ENCODE assay signal across 9 cellular contexts in genomic region chr1:22500476-22500875, GRCh38. TPM values are rescaled to one million over a fixed set of nuclear protein-coding genes. Genes with fewer than 3 reads are reported as not detected.
DNase-seq lines count a peak whose midpoint lies in the region; ATAC-seq, FAIRE-seq and TF ChIP-seq lines count a peak whose summit lies in the region.
"Had no signal": no experiment of that assay in that cellular context is flagged by ENCODE, and none has a peak within 500 bp of the region (broad histone marks: within the 10 kb centered on the region; RNA-seq: fewer than 3 reads in every experiment).

No MANE protein-coding gene starts in this region.

- H3K27me3 Mint-ChIP-seq in activated T-helper 1 cell treated with anti-CD3 and anti-CD28 coated beads, Interleukin-12 subunit alpha, Interleukin-12 subunit beta, Interleukin-2, Interleukin-4 antibody, amounts not matched to agents 30 ng/mL and 10 ng/mL and 1 ng/mL, durations not matched to agents 14 hours and 24 hours and 36 hours (ENCODE audit: insufficient read depth) = no peaks in the 10 kb centered on the region

- H3K4me3 Mint-ChIP-seq in activated T-helper 1 cell treated with anti-CD3 and anti-CD28 coated beads, Interleukin-12 subunit alpha, Interleukin-12 subunit beta, Interleukin-2, Interleukin-4 antibody, amounts not matched to agents 30 ng/mL and 10 ng/mL and 1 ng/mL, durations not matched to agents 14 hours and 24 hours and 36 hours = no peak overlapping the region

- DNase-seq in HCEC 1CT (peak; percentile 43), NCI-H2227 treated with DMSO at 0.1 percent for 48 hours (lab: John Stamatoyannopoulos, UW) (peak; percentile 66), epithelial cell of proximal tubule (ENCODE audit: low read depth) (peak; percentile 41), psoas muscle (peak; percentile 28 to 55), GM12891 (ENCODE audit: insufficient read length, low spot score) (no peak)
- DNase-seq in activated T-helper 1 cell treated with anti-CD3 and anti-CD28 coated beads, Interleukin-12 subunit alpha, Interleukin-12 subunit beta, Interleukin-2, Interleukin-4 antibody, amounts not matched to agents 30 ng/mL and 10 ng/mL and 1 ng/mL, durations not matched to agents 14 hours and 24 hours and 36 hours (ENCODE audit: low spot score) = no peak
- DNase-seq: Karpas-422 had no signal

- H3K4me1 ChIP-seq in psoas muscle = peaks cover 26% of the 10 kb centered on the region

- ATAC-seq in psoas muscle (peak in 2 of 4 donors; percentile 53 to 73), HG02870 (IDR thresholded peaks at IDR 0.05; ENCODE audit: unreplicated experiment) (no peak), HG03521 (IDR thresholded peaks at IDR 0.05; ENCODE audit: unreplicated experiment) (no peak)

- no peak for FAIRE-seq in GM12891 (lab: Jason Lieb, UNC)

- intact Hi-C loops in psoas muscle (cut with DNase I) = loop anchor here in 1 of 2 donors (2.0 kb wide), 1 partner anchor 48 kb away; no protein-coding TSS in a partner anchor
- intact Hi-C loops in activated T-helper 1 cell treated with anti-CD3 and anti-CD28 coated beads, Interleukin-12 subunit alpha, Interleukin-12 subunit beta, Interleukin-2, Interleukin-4 antibody, amounts not matched to agents 30 ng/mL and 10 ng/mL and 1 ng/mL, durations not matched to agents 14 hours and 24 hours and 36 hours (cut with micrococcal nuclease) = no loop called here

- WGBS in psoas muscle, 3 donors = 14 to 30% (median 16%) methylated on average over 6 of the region's 6 CpGs

- no peak overlapping the region for H3K4me3 ChIP-seq in epithelial cell of proximal tubule (ENCODE audit: low read depth, low read length)
- H3K4me3 ChIP-seq in psoas muscle = no peak overlapping the region

- TF ChIP-seq POLR2A in GM12891 (IDR thresholded peaks at IDR 0.05; ENCODE audit: low read depth, low read length) = no peak

- H3K27me3 ChIP-seq in psoas muscle (ENCODE audit: insufficient read depth in 3 of 3, low read length in 2 of 3) = no peaks in the 10 kb centered on the region

- peaks cover 5% of the 10 kb centered on the region for H3K36me3 Mint-ChIP-seq in activated T-helper 1 cell treated with anti-CD3 and anti-CD28 coated beads, Interleukin-12 subunit alpha, Interleukin-12 subunit beta, Interleukin-2, Interleukin-4 antibody, amounts not matched to agents 30 ng/mL and 10 ng/mL and 1 ng/mL, durations not matched to agents 14 hours and 24 hours and 36 hours (ENCODE audit: low read depth)

- H3K9me3 ChIP-seq in psoas muscle = no peaks in the 10 kb centered on the region

- no peak overlapping the region for H3K27ac Mint-ChIP-seq in activated T-helper 1 cell treated with anti-CD3 and anti-CD28 coated beads, Interleukin-12 subunit alpha, Interleukin-12 subunit beta, Interleukin-2, Interleukin-4 antibody, amounts not matched to agents 30 ng/mL and 10 ng/mL and 1 ng/mL, durations not matched to agents 14 hours and 24 hours and 36 hours

- TF ChIP-seq CTCF in epithelial cell of proximal tubule (conservative IDR thresholded peaks at IDR 0.05; ENCODE audit: low read depth, low read length) = no peak
- TF ChIP-seq CTCF in psoas muscle (IDR thresholded peaks at IDR 0.05) = no peak

- no peaks in the 10 kb centered on the region for H3K9me3 Mint-ChIP-seq in activated T-helper 1 cell treated with anti-CD3 and anti-CD28 coated beads, Interleukin-12 subunit alpha, Interleukin-12 subunit beta, Interleukin-2, Interleukin-4 antibody, amounts not matched to agents 30 ng/mL and 10 ng/mL and 1 ng/mL, durations not matched to agents 14 hours and 24 hours and 36 hours

- H3K4me1 Mint-ChIP-seq in activated T-helper 1 cell treated with anti-CD3 and anti-CD28 coated beads, Interleukin-12 subunit alpha, Interleukin-12 subunit beta, Interleukin-2, Interleukin-4 antibody, amounts not matched to agents 30 ng/mL and 10 ng/mL and 1 ng/mL, durations not matched to agents 14 hours and 24 hours and 36 hours (ENCODE audit: low read depth) = no peaks in the 10 kb centered on the region

- H3K27ac ChIP-seq in psoas muscle = no peak overlapping the region

- peaks cover 0 to 3% of the 10 kb centered on the region in 2 donors for H3K36me3 ChIP-seq in psoas muscle (ENCODE audit: insufficient read depth in 1 of 2, low read depth in 1 of 2)

TF ChIP-seq in GM12891, 5 proteins besides CTCF, POLR2A, EP300 and RAD21:
- TF ChIP-seq TAF1 (IDR thresholded peaks at IDR 0.05; ENCODE audit: low read depth, low read length) (no peak), PAX5 (IDR thresholded peaks at IDR 0.05; ENCODE audit: insufficient read depth, low read length, severe bottlenecking) (no peak), POU2F2 (IDR thresholded peaks at IDR 0.05; ENCODE audit: low read depth, low read length) (no peak), SPI1 (IDR thresholded peaks at IDR 0.05; ENCODE audit: low read depth, low read length) (no peak)

RNA-seq across cellular contexts. Expression of gene ZBTB40, which starts 48.8 kb away (rescaled TPM):
- 6.9 and 9.8 TPM in 2 replicates for total RNA-seq in epithelial cell of proximal tubule
- 10 to 100 TPM in 3 of 4 donors, 1 to 10 TPM in 1; 7.2 to 14.1 (median 10.3) TPM for total RNA-seq in psoas muscle
- 10 to 100 TPM in 1 of 3 donors, 1 to 10 TPM in 2; 3.8 to 11.4 (median 4.1) TPM for polyA plus RNA-seq in psoas muscle
- 19.5 and 20.0 TPM in 2 replicates for total RNA-seq in activated T-helper 1 cell treated with anti-CD3 and anti-CD28 coated beads, Interleukin-12 subunit alpha, Interleukin-12 subunit beta, Interleukin-2, Interleukin-4 antibody, amounts not matched to agents 30 ng/mL and 10 ng/mL and 1 ng/mL, durations not matched to agents 14 hours and 24 hours and 36 hours
- 5.3 TPM for polyA plus RNA-seq in GM12891 (2012; ENCODE audit: low read depth, missing spikeins)

Comparison
In these comparisons a context has a peak if more than half of its experiments do, and no peak if none do; other contexts are left out.
1. DNase-seq: peak in HCEC 1CT (single experiment), NCI-H2227 treated with DMSO at 0.1 percent for 48 hours (single experiment), epithelial cell of proximal tubule (single experiment) and psoas muscle (2 of 2); none in activated T-helper 1 cell treated with anti-CD3 and anti-CD28 coated beads, Interleukin-12 subunit alpha, Interleukin-12 subunit beta, Interleukin-2, Interleukin-4 antibody, amounts not matched to agents 30 ng/mL and 10 ng/mL and 1 ng/mL, durations not matched to agents 14 hours and 24 hours and 36 hours (single experiment) and GM12891 (single experiment).